In genomic region chr9:128355451-128355850, GRCh38 we compare ENCODE assay signal across 8 cellular contexts.
"Had no signal": no experiment of that assay in that cellular context is flagged by ENCODE, and none has a peak within 500 bp of the region (broad histone marks: within the 10 kb centered on the region; RNA-seq: fewer than 3 reads in every experiment).

No MANE protein-coding gene starts in this region.

- H3K9ac ChIP-seq: GM23248, KMS-11 had no signal

- H3K27ac ChIP-seq: GM23248, KMS-11 had no signal

- H2AFZ ChIP-seq: GM23248 had no signal

- H3K4me3 Mint-ChIP-seq: HFFc6 had no signal

- H3K4me3 ChIP-seq: GM23248, HAP-1 had no signal

- H3K9me3 ChIP-seq: HAP-1 had no signal

- H3K27ac Mint-ChIP-seq: HFFc6 had no signal

- H3K4me2 ChIP-seq: KMS-11 had no signal

- DNase-seq: GM23248, GOT3, H7, HFFc6, KBM-7 had no signal

- ATAC-seq: HCT116 had no signal

- H3K9me3 Mint-ChIP-seq: HFFc6 had no signal

- H3K4me1 ChIP-seq: HAP-1 had no signal
